Comparison of ENCODE assay signal across 1 cellular context in genomic region chr4:168724960-168725359, GRCh38.
TF ChIP-seq lines count a peak whose summit lies in the region.

No MANE protein-coding gene starts in this region.

TF ChIP-seq in GM23338, 12 proteins besides CTCF, POLR2A, EP300 and RAD21 (continued from another document):
- TF ChIP-seq ZNF462 (CRISPR knock-in tag; IDR thresholded peaks at IDR 0.05) = peak; percentile 67; the same call in 1 of the 2 replicates
- TF ChIP-seq NANOG (IDR thresholded peaks at IDR 0.05; ENCODE audit: borderline replicate concordance) = peak; percentile 29; the same call in 1 of the 2 replicates
- no peak for TF ChIP-seq CREB1 (CRISPR knock-in tag; IDR thresholded peaks at IDR 0.05; ENCODE audit: low read depth)
- TF ChIP-seq EZH2 (IDR thresholded peaks at IDR 0.05; ENCODE audit: low read depth, unreplicated experiment) = no peak
- no peak for TF ChIP-seq ETS1 (IDR thresholded peaks at IDR 0.05)
